ENCODE assay signal across 17 cellular contexts in the genomic region with DNA sequence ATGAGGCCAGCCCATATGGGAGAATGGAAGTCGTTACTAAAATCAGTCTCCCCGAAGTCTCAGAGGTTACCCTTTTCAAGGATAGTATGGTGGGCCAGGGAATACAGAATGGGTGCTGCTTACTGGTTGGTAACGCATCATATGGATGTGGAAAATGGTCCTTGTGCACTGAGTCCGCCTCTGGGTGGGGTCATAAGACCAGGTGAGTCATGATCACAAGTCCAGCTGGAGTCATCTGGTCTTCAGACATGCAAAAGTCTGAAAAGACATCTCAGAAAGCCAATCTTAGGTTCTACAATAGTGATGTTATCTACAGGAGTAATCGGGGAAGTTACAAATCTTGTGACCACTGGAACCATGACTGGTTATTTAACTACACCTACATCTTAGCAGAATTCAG.
A peak's percentile ranks its signal among the peaks of the same experiment; 100 is the strongest.
DNase-seq lines count a peak whose midpoint lies in the region; ATAC-seq and TF ChIP-seq lines count a peak whose summit lies in the region.
"Had no signal": no experiment of that assay in that cellular context is flagged by ENCODE, and none has a peak within 500 bp of the region (broad histone marks: within the 10 kb centered on the region; RNA-seq: fewer than 3 reads in every experiment).

No MANE protein-coding gene starts in this region.

- DNase-seq in DMS 273 (lab: John Stamatoyannopoulos, UW; ENCODE audit: unreplicated experiment) (peak; percentile 32), DMS 273 treated with DMSO at 0.1 percent for 48 hours (lab: John Stamatoyannopoulos, UW) (no peak), LHCN-M2 (ENCODE audit: low read depth) (peak; percentile 2), fibroblast of the aortic adventitia (ENCODE audit: low read depth) (peak; percentile 1), C1 segment of cervical spinal cord (lab: John Stamatoyannopoulos, UW) (no peak), GF-D8 (lab: John Stamatoyannopoulos, UW) (no peak), UCSD-AML1 (lab: John Stamatoyannopoulos, UW; ENCODE audit: unreplicated experiment) (no peak)
- DNase-seq: activated CD4-positive, CD25-positive, alpha-beta regulatory T cell treated with anti-CD3 and anti-CD28 coated beads, Interleukin-2, amount 50 U/mL, for 72 hours; activated T-cell treated with anti-CD3 and anti-CD28 coated beads, Interleukin-2, amount 50 U/mL, for 4 hours; Calu3; dermis blood vessel endothelial cell; NCI-H1092; NCI-H774; stimulated activated CD4-positive, alpha-beta T cell treated with anti-CD3 and anti-CD28 coated beads, Interleukin-15, amount 100 ng/mL, for 24 hours; upper lobe of left lung had no signal

- ATAC-seq in GM19023 (IDR thresholded peaks at IDR 0.05; ENCODE audit: unreplicated experiment) = peak; percentile 62
- ATAC-seq: activated T-cell treated with anti-CD3 and anti-CD28 coated beads, Interleukin-2, amount 50 U/mL, for 4 hours had no signal

- TF ChIP-seq CTCF in fibroblast of the aortic adventitia (IDR thresholded peaks at IDR 0.05; ENCODE audit: insufficient read depth, low read length) = no peak

- H3K4me3 ChIP-seq in fibroblast of the aortic adventitia (ENCODE audit: low read depth, low read length) = no peak overlapping the region
- H3K4me3 ChIP-seq: SK-N-MC, upper lobe of left lung had no signal

Comparison
In these comparisons a context has a peak if more than half of its experiments do, and no peak if none do; other contexts are left out.
1. DNase-seq: peak in DMS 273 (single experiment), LHCN-M2 (single experiment) and fibroblast of the aortic adventitia (single experiment); none in DMS 273 treated with DMSO at 0.1 percent for 48 hours (single experiment), C1 segment of cervical spinal cord (0 of 14), GF-D8 (single experiment) and UCSD-AML1 (single experiment).